13 cellular contexts compared by ENCODE assay signal in the genomic region with DNA sequence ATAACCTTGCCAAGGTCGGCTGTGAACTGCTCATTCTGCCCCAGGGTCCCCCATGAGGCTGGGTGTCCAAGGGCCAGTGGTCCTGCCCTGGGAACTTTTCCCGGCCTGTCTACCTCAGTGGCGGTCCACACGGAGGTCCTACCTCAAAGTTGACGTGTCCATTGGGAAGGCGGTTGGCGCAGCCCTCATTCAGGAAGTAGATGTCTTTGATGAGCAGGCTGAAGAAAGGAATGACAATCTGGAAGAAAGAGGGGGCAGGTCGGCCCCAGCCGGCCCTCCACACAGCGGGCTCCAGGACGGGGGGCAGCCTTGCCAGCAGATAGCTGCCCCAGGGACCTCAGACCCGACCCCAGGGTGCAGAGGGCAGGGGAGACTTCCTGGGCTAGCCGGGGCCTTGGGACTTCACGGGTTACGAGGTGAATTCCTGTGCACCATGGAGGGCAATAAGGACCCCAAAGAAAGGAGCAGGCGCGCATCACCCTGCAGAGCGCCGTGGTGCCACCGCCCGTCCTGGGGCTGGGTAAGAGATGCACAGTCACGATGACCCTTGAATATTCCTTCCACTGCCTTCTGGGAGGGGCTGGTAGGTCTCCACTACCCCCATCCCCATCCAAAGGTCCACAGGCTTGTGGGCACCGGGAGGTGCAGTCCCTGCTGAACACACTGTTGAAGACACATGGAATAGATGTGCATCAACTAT. TPM values are rescaled to one million over a fixed set of nuclear protein-coding genes. Genes with fewer than 3 reads are reported as not detected.
DNase-seq lines count a peak whose midpoint lies in the region; ATAC-seq lines count a peak whose summit lies in the region.
"Had no signal": no experiment of that assay in that cellular context is flagged by ENCODE, and none has a peak within 500 bp of the region (broad histone marks: within the 10 kb centered on the region; RNA-seq: fewer than 3 reads in every experiment).

No MANE protein-coding gene starts in this region.

- H3K36me3 ChIP-seq in H7 (replicated peaks; ENCODE audit: control insufficient read depth, insufficient read depth, low read length): no peaks in the 10 kb centered on the region

- H3K27me3 ChIP-seq in H7 (ENCODE audit: control insufficient read depth, insufficient read depth, low read length): no peaks in the 10 kb centered on the region

- H3K4me3 ChIP-seq in H7 (ENCODE audit: insufficient read depth, low read depth, low read length): no peak overlapping the region
- H3K4me3 ChIP-seq: PC-9 had no signal

- peak; percentile 61 for DNase-seq in activated effector memory CD4-positive, alpha-beta T cell treated with anti-CD3 and anti-CD28 coated beads, Interleukin-2, amount 50 U/mL, for 16 hours
- DNase-seq in activated effector memory CD4-positive, alpha-beta T cell treated with Interleukin-2 at 50 U/mL for 16 hours: no peak
- peak; percentile 47 for DNase-seq in H7
- peak; percentile 33 for DNase-seq in islet precursor cell
- DNase-seq in posterior vena cava (ENCODE audit: low spot score): peak; percentile 76
- DNase-seq in stimulated activated naive CD8-positive, alpha-beta T cell treated with anti-CD3 and anti-CD28 coated beads, Interleukin-15, Interleukin-2, amounts not matched to agents 100 U/mL and 50 U/mL, for 24 hours: no peak
- DNase-seq: C1 segment of cervical spinal cord, NCI-H1092, NCI-H1694, NCI-H69 had no signal

- no peak for ATAC-seq in HG02884 (IDR thresholded peaks at IDR 0.05; ENCODE audit: unreplicated experiment)
- no peak for ATAC-seq in stimulated activated naive CD8-positive, alpha-beta T cell treated with anti-CD3 and anti-CD28 coated beads, Interleukin-15, Interleukin-2, amounts not matched to agents 100 U/mL and 50 U/mL, for 24 hours
- ATAC-seq in GM19455 (IDR thresholded peaks at IDR 0.05; ENCODE audit: unreplicated experiment): no peak

- intact Hi-C loops in posterior vena cava (cut with DNase I): no loop called here

RNA-seq across cellular contexts. Expression of gene RNF130, which starts 42.9 kb away (rescaled TPM):
- total RNA-seq in H7 (2014; rRNA removed; shearing (Covaris generic)): 123 and 154 TPM in 2 replicates
- total RNA-seq in posterior vena cava: 10 to 100 TPM; 66.6 to 80.3 TPM

Comparison
In these comparisons a context has a peak if more than half of its experiments do, and no peak if none do; other contexts are left out.
1. DNase-seq: peak in activated effector memory CD4-positive, alpha-beta T cell treated with anti-CD3 and anti-CD28 coated beads, Interleukin-2, amount 50 U/mL, for 16 hours (single experiment), H7 (single experiment), islet precursor cell (single experiment) and posterior vena cava (single experiment); none in activated effector memory CD4-positive, alpha-beta T cell treated with Interleukin-2 at 50 U/mL for 16 hours (single experiment) and stimulated activated naive CD8-positive, alpha-beta T cell treated with anti-CD3 and anti-CD28 coated beads, Interleukin-15, Interleukin-2, amounts not matched to agents 100 U/mL and 50 U/mL, for 24 hours (single experiment).